ENCODE assay signal across 24 cellular contexts in genomic region chr10:36202861-36203260, GRCh38.
"Had no signal": no experiment of that assay in that cellular context is flagged by ENCODE, and none has a peak within 500 bp of the region (broad histone marks: within the 10 kb centered on the region; RNA-seq: fewer than 3 reads in every experiment).

No MANE protein-coding gene starts in this region.

- DNase-seq: IMR-90, Karpas-422, KG1, MG63, NCI-H1092, NCI-H1105 treated with DMSO at 0.1 percent for 48 hours, NCI-H1417 treated with DMSO at 0.1 percent for 48 hours, NCI-H146, NCI-H1694 treated with DMSO at 0.1 percent for 48 hours, NCI-H1930, NCI-H2081, NCI-H2107, NCI-H2227 treated with DMSO at 0.1 percent for 48 hours, NCI-H446, NCI-H510A, NCI-H524 treated with DMSO at 0.1 percent for 48 hours, NCI-H69, NCI-H774, Right ventricle myocardium superior, RPMI8226, SIG-M5 had no signal

- H3K36me3 ChIP-seq: MG63, SJSA1 had no signal

- H3K9me3 ChIP-seq: MG63, SJSA1 had no signal

- H3K27ac ChIP-seq: SJSA1, SK-N-MC had no signal

- H3K4me3 ChIP-seq: MG63, SJSA1, SK-N-MC had no signal

- H3K4me1 ChIP-seq: SJSA1 had no signal

- H3K27me3 ChIP-seq: MG63, SJSA1 had no signal

- ATAC-seq: HepG2 had no signal
